In genomic region chr6:154361476-154361875, GRCh38 we compare ENCODE assay signal across 15 cellular contexts. TPM values are rescaled to one million over a fixed set of nuclear protein-coding genes. Genes with fewer than 3 reads are reported as not detected.
A peak's percentile ranks its signal among the peaks of the same experiment; 100 is the strongest.
DNase-seq lines count a peak whose midpoint lies in the region; TF ChIP-seq lines count a peak whose summit lies in the region.
"Had no signal": no experiment of that assay in that cellular context is flagged by ENCODE, and none has a peak within 500 bp of the region (broad histone marks: within the 10 kb centered on the region; RNA-seq: fewer than 3 reads in every experiment).

No MANE protein-coding gene starts in this region.

- intact Hi-C loops in Caco-2 (cut with micrococcal nuclease; ENCODE audit: unreplicated experiment), result no loop called here

- POLR2A ChIA-PET in Caco-2 (lab: Charles Lee), result no interaction called here

- H3K9me3 ChIP-seq in Caco-2, result no peaks in the 10 kb centered on the region
- H3K9me3 ChIP-seq: HAP-1 had no signal

- TF ChIP-seq CTCF in fibroblast of villous mesenchyme (IDR thresholded peaks at IDR 0.05; ENCODE audit: insufficient read depth, low read depth, low read length) (no peak), Caco-2 (IDR thresholded peaks at IDR 0.05; ENCODE audit: insufficient read depth in 1 of 2, low read depth in 1 of 2, low read length in 1 of 2, severe bottlenecking in 1 of 2, unreplicated experiment in 1 of 2) (no peak)

- H3K36me3 ChIP-seq in Caco-2 (ENCODE audit: control insufficient read depth, insufficient read depth, low read length), result no peaks in the 10 kb centered on the region
- H3K36me3 ChIP-seq: HAP-1 had no signal

- no peak overlapping the region for H3K4me3 Mint-ChIP-seq in Caco-2 (ENCODE audit: unreplicated experiment)
- H3K4me3 Mint-ChIP-seq: CD4-positive, alpha-beta T cell; IgD-negative memory B cell had no signal

- no peaks in the 10 kb centered on the region for H3K36me3 Mint-ChIP-seq in Caco-2 (ENCODE audit: insufficient read depth, unreplicated experiment)

- H3K27me3 ChIP-seq in Caco-2 (replicated peaks; ENCODE audit: control insufficient read depth, insufficient read depth, low read length), result no peaks in the 10 kb centered on the region

- H3K27ac Mint-ChIP-seq in Caco-2 (ENCODE audit: unreplicated experiment), result no peak overlapping the region
- H3K27ac Mint-ChIP-seq: CD4-positive, alpha-beta T cell; IgD-negative memory B cell had no signal

- peaks cover 6% of the 10 kb centered on the region for H3K4me1 Mint-ChIP-seq in Caco-2 (ENCODE audit: low read depth, unreplicated experiment)

- CTCF ChIA-PET in Caco-2 (lab: Charles Lee), result no interaction called here

- no peaks in the 10 kb centered on the region for H3K27me3 Mint-ChIP-seq in Caco-2 (ENCODE audit: insufficient read depth, unreplicated experiment)
- H3K27me3 Mint-ChIP-seq: CD4-positive, alpha-beta T cell had no signal

- no peaks in the 10 kb centered on the region for H3K4me1 ChIP-seq in Caco-2
- H3K4me1 ChIP-seq: HAP-1 had no signal

- no TSS peak for BruUV-seq in Caco-2 (replicated peaks; lab: Mats Ljungman, UMichigan)

- peaks cover 10% of the 10 kb centered on the region for H3K9me3 Mint-ChIP-seq in Caco-2 (ENCODE audit: unreplicated experiment)
- H3K9me3 Mint-ChIP-seq: CD4-positive, alpha-beta T cell; IgD-negative memory B cell had no signal

- DNase-seq in NCI-H2227 (lab: John Stamatoyannopoulos, UW; ENCODE audit: unreplicated experiment) (peak; percentile 7), NCI-H2227 treated with DMSO at 0.1 percent for 48 hours (lab: John Stamatoyannopoulos, UW) (no peak), RPMI8226 (peak; percentile 38), fibroblast of villous mesenchyme (ENCODE audit: low read depth) (peak; percentile 24), Caco-2 (no peak), GF-D8 (lab: John Stamatoyannopoulos, UW) (no peak), NCI-H446 (lab: John Stamatoyannopoulos, UW) (no peak)
- DNase-seq in activated T-cell treated with anti-CD3 and anti-CD28 coated beads, Interleukin-2, amount 50 U/mL, for 1 hour, result no peak
- DNase-seq: C1 segment of cervical spinal cord; CD4-positive, alpha-beta T cell; DMS79 treated with DMSO at 0.1 percent for 48 hours; EL had no signal

- H3K4me3 ChIP-seq in fibroblast of villous mesenchyme (ENCODE audit: low read depth, low read length) (no peak overlapping the region), Caco-2 (ENCODE audit: low read depth, low read length) (no peak overlapping the region)
- H3K4me3 ChIP-seq: HAP-1 had no signal

RNA-seq across cellular contexts. Expression of gene IPCEF1, which starts 4.9 kb away (rescaled TPM):
- 0.32 and 0.86 TPM in 2 replicates for total RNA-seq in fibroblast of villous mesenchyme
- total RNA-seq in Caco-2 (2022), result 1.4 and 1.9 TPM in 2 replicates
- total RNA-seq: HT1080 had no signal

Comparison
In these comparisons a context has a peak if more than half of its experiments do, and no peak if none do; other contexts are left out.
1. DNase-seq: peak in NCI-H2227 (single experiment), RPMI8226 (single experiment) and fibroblast of villous mesenchyme (single experiment); none in NCI-H2227 treated with DMSO at 0.1 percent for 48 hours (single experiment), activated T-cell treated with anti-CD3 and anti-CD28 coated beads, Interleukin-2, amount 50 U/mL, for 1 hour (single experiment), Caco-2 (0 of 2), GF-D8 (single experiment) and NCI-H446 (0 of 2).